ENCODE assay signal across 9 cellular contexts in genomic region chr12:58804749-58805148, GRCh38.
DNase-seq lines count a peak whose midpoint lies in the region; ATAC-seq and TF ChIP-seq lines count a peak whose summit lies in the region.
"Had no signal": no experiment of that assay in that cellular context is flagged by ENCODE, and none has a peak within 500 bp of the region (broad histone marks: within the 10 kb centered on the region; RNA-seq: fewer than 3 reads in every experiment).

No MANE protein-coding gene starts in this region.

- no peaks in the 10 kb centered on the region for H3K36me3 Mint-ChIP-seq in natural killer cell treated with Interleukin-12 subunit alpha and Interleukin-12 subunit beta and Interleukin-15 and Interleukin-18, amount 100 ng/mL, for 72 hours

- TF ChIP-seq CTCF in GM06990 (IDR thresholded peaks at IDR 0.05; ENCODE audit: insufficient read depth, low read length, poor library complexity, severe bottlenecking): peak; percentile 56
- TF ChIP-seq CTCF in LNCaP clone FGC (IDR thresholded peaks at IDR 0.05; ENCODE audit: control insufficient read depth, extremely low read depth, insufficient read depth): 0 out of 2 replicates have a peak, but pooled peaks have one; percentile 22
- peak; percentile 49 for TF ChIP-seq CTCF in fibroblast of villous mesenchyme (IDR thresholded peaks at IDR 0.05; ENCODE audit: insufficient read depth, low read depth, low read length)

- no peak overlapping the region for H3K4me3 Mint-ChIP-seq in natural killer cell treated with Interleukin-12 subunit alpha and Interleukin-12 subunit beta and Interleukin-15 and Interleukin-18, amount 100 ng/mL, for 72 hours
- H3K4me3 Mint-ChIP-seq: T-helper 1 cell treated with Interleukin-12 subunit alpha and Interleukin-12 subunit beta and Interleukin-4 antibody, amounts not matched to agents 30 μg/mL and 1 μg/mL, for 36 hours had no signal

- H3K4me1 Mint-ChIP-seq in natural killer cell treated with Interleukin-12 subunit alpha and Interleukin-12 subunit beta and Interleukin-15 and Interleukin-18, amount 100 ng/mL, for 72 hours (ENCODE audit: low read depth in 2 of 2): no peaks in the 10 kb centered on the region

- H3K27ac Mint-ChIP-seq in natural killer cell treated with Interleukin-12 subunit alpha and Interleukin-12 subunit beta and Interleukin-15 and Interleukin-18, amount 100 ng/mL, for 72 hours: no peak overlapping the region
- H3K27ac Mint-ChIP-seq: T-helper 1 cell treated with Interleukin-12 subunit alpha and Interleukin-12 subunit beta and Interleukin-4 antibody, amounts not matched to agents 30 μg/mL and 1 μg/mL, for 36 hours had no signal

- no peaks in the 10 kb centered on the region for H3K36me3 ChIP-seq in GM06990 (ENCODE audit: control insufficient read depth, insufficient read depth, low read length)

- H3K9me3 Mint-ChIP-seq in natural killer cell treated with Interleukin-12 subunit alpha and Interleukin-12 subunit beta and Interleukin-15 and Interleukin-18, amount 100 ng/mL, for 72 hours: peaks cover 3% of the 10 kb centered on the region
- H3K9me3 Mint-ChIP-seq: T-helper 1 cell treated with Interleukin-12 subunit alpha and Interleukin-12 subunit beta and Interleukin-4 antibody, amounts not matched to agents 30 μg/mL and 1 μg/mL, for 36 hours had no signal

- no peak for DNase-seq in GM06990 (ENCODE audit: extremely low read depth, insufficient read length)
- DNase-seq in LNCaP clone FGC (ENCODE audit: low read depth): no peak
- DNase-seq in fibroblast of villous mesenchyme (ENCODE audit: low read depth): no peak
- DNase-seq in stimulated activated CD4-positive, alpha-beta T cell treated with anti-CD3 and anti-CD28 coated beads, Interleukin-1b, Interleukin-23, amount 100 ng/mL, for 48 hours: no peak
- DNase-seq in activated CD8-positive, alpha-beta memory T cell treated with anti-CD3 and anti-CD28 coated beads, Interleukin-2, amount 50 U/mL, for 48 hours: no peak
- DNase-seq in NCI-H446 treated with DMSO at 0.1 percent for 48 hours (lab: John Stamatoyannopoulos, UW): no peak
- no peak for DNase-seq in natural killer cell treated with Interleukin-12 subunit alpha and Interleukin-12 subunit beta and Interleukin-15 and Interleukin-18, amount 100 ng/mL, for 72 hours (ENCODE audit: low spot score)

- H3K27me3 Mint-ChIP-seq in natural killer cell treated with Interleukin-12 subunit alpha and Interleukin-12 subunit beta and Interleukin-15 and Interleukin-18, amount 100 ng/mL, for 72 hours: no peaks in the 10 kb centered on the region

- peak; percentile 84 for ATAC-seq in GM21786 (IDR thresholded peaks at IDR 0.05; ENCODE audit: unreplicated experiment)
- no peak for ATAC-seq in natural killer cell treated with Interleukin-12 subunit alpha and Interleukin-12 subunit beta and Interleukin-15 and Interleukin-18, amount 100 ng/mL, for 72 hours

- no peak overlapping the region for H3K4me3 ChIP-seq in GM06990 (replicated peaks; ENCODE audit: low read depth, low read length)
- no peak overlapping the region for H3K4me3 ChIP-seq in LNCaP clone FGC (ENCODE audit: low read depth, low read length)
- no peak overlapping the region for H3K4me3 ChIP-seq in fibroblast of villous mesenchyme (ENCODE audit: low read depth, low read length)

- no peaks in the 10 kb centered on the region for H3K27me3 ChIP-seq in GM06990 (replicated peaks; ENCODE audit: control insufficient read depth, insufficient read depth, low read length)
